Comparison of ENCODE assay signal across 9 cellular contexts in genomic region chr7:17144313-17144712, GRCh38.
DNase-seq lines count a peak whose midpoint lies in the region; ATAC-seq, FAIRE-seq and TF ChIP-seq lines count a peak whose summit lies in the region.
"Had no signal": no experiment of that assay in that cellular context is flagged by ENCODE, and none has a peak within 500 bp of the region (broad histone marks: within the 10 kb centered on the region; RNA-seq: fewer than 3 reads in every experiment).

No MANE protein-coding gene starts in this region.

- intact Hi-C loops in dorsolateral prefrontal cortex (cut with DNase I): loop anchor here in 1 of 2 donors (10.0 kb wide), 1 partner anchor 150 kb away; the partner anchor contains the start of gene AHR

- no peak for TF ChIP-seq POLR2A in GM12892 (IDR thresholded peaks at IDR 0.05; ENCODE audit: low read depth, low read length)

- peak; percentile 14 for FAIRE-seq in GM12892 (lab: Jason Lieb, UNC)

- H3K9me3 Mint-ChIP-seq in activated naive CD8-positive, alpha-beta T cell treated with anti-CD3 and anti-CD28 coated beads, Interleukin-2, amount 50 U/mL, for 24 hours: no peaks in the 10 kb centered on the region

- TF ChIP-seq CTCF in dorsolateral prefrontal cortex (IDR thresholded peaks at IDR 0.05 in 54 of 56, conservative IDR thresholded peaks at IDR 0.05 in 2 of 56; ENCODE audit: low read depth in 1 of 56, partially characterized antibody in 56 of 56): no peak

- peak overlapping the region; percentile 43 for H3K4me3 Mint-ChIP-seq in activated naive CD8-positive, alpha-beta T cell treated with anti-CD3 and anti-CD28 coated beads, Interleukin-2, amount 50 U/mL, for 24 hours

- H3K27ac ChIP-seq in dorsolateral prefrontal cortex: no peak overlapping the region
- H3K27ac ChIP-seq: thoracic aorta had no signal

- H3K4me3 ChIP-seq in dorsolateral prefrontal cortex: no peak overlapping the region
- H3K4me3 ChIP-seq: thoracic aorta had no signal

- peaks cover 60% of the 10 kb centered on the region for H3K4me1 Mint-ChIP-seq in activated naive CD8-positive, alpha-beta T cell treated with anti-CD3 and anti-CD28 coated beads, Interleukin-2, amount 50 U/mL, for 24 hours

- H3K27me3 ChIP-seq in dorsolateral prefrontal cortex: no peaks in the 10 kb centered on the region

- no peaks in the 10 kb centered on the region for H3K36me3 Mint-ChIP-seq in activated naive CD8-positive, alpha-beta T cell treated with anti-CD3 and anti-CD28 coated beads, Interleukin-2, amount 50 U/mL, for 24 hours (ENCODE audit: low read depth)

- no peaks in the 10 kb centered on the region for H3K27me3 Mint-ChIP-seq in activated naive CD8-positive, alpha-beta T cell treated with anti-CD3 and anti-CD28 coated beads, Interleukin-2, amount 50 U/mL, for 24 hours

- peak; percentile 95 for ATAC-seq in activated naive CD8-positive, alpha-beta T cell treated with anti-CD3 and anti-CD28 coated beads, Interleukin-2, amount 50 U/mL, for 24 hours
- no peak for ATAC-seq in HG02763 (IDR thresholded peaks at IDR 0.05; ENCODE audit: unreplicated experiment)

- peak overlapping the region; percentile 78 for H3K27ac Mint-ChIP-seq in activated naive CD8-positive, alpha-beta T cell treated with anti-CD3 and anti-CD28 coated beads, Interleukin-2, amount 50 U/mL, for 24 hours

- DNase-seq in GM12892 (ENCODE audit: insufficient read length) (no peak), T follicular helper cell (ENCODE audit: low read depth) (peak; percentile 13), islet precursor cell (no peak), dorsolateral prefrontal cortex (no peak)
- DNase-seq in activated naive CD8-positive, alpha-beta T cell treated with anti-CD3 and anti-CD28 coated beads, Interleukin-2, amount 50 U/mL, for 24 hours: peak; percentile 54
- DNase-seq in stimulated activated CD4-positive, alpha-beta T cell treated with anti-CD3 and anti-CD28 coated beads, Interleukin-1b, Interleukin-23, amount 100 ng/mL, for 1 hour (ENCODE audit: low read depth in 2 of 2): peak; percentile 7 to 21
- DNase-seq in effector CD8-positive, alpha-beta T cell (lab: John Stamatoyannopoulos, UW): no peak

Comparison
In these comparisons a context has a peak if more than half of its experiments do, and no peak if none do; other contexts are left out.
1. DNase-seq: peak in T follicular helper cell (single experiment), activated naive CD8-positive, alpha-beta T cell treated with anti-CD3 and anti-CD28 coated beads, Interleukin-2, amount 50 U/mL, for 24 hours (single experiment) and stimulated activated CD4-positive, alpha-beta T cell treated with anti-CD3 and anti-CD28 coated beads, Interleukin-1b, Interleukin-23, amount 100 ng/mL, for 1 hour (2 of 2); none in GM12892 (single experiment), effector CD8-positive, alpha-beta T cell (single experiment), islet precursor cell (single experiment) and dorsolateral prefrontal cortex (0 of 10).